Comparison of ENCODE assay signal across 5 cellular contexts in genomic region chr12:109786799-109787198, GRCh38.
"Had no signal": no experiment of that assay in that cellular context is flagged by ENCODE, and none has a peak within 500 bp of the region (broad histone marks: within the 10 kb centered on the region; RNA-seq: fewer than 3 reads in every experiment).

No MANE protein-coding gene starts in this region.

- H3K4me3 ChIP-seq: GM23338, HAP-1, K562 had no signal

- H3K36me3 ChIP-seq: HAP-1 had no signal

- H3K4me1 ChIP-seq: HAP-1 had no signal

- DNase-seq: IMR-90, KG1 had no signal

- H3K9me3 ChIP-seq: HAP-1 had no signal
